In genomic region chr18:76709659-76710645, GRCh38 we compare ENCODE assay signal across 9 cellular contexts.
A peak's percentile ranks its signal among the peaks of the same experiment; 100 is the strongest.
DNase-seq lines count a peak whose midpoint lies in the region; ATAC-seq and TF ChIP-seq lines count a peak whose summit lies in the region.
"Had no signal": no experiment of that assay in that cellular context is flagged by ENCODE, and none has a peak within 500 bp of the region (broad histone marks: within the 10 kb centered on the region; RNA-seq: fewer than 3 reads in every experiment).

No MANE protein-coding gene starts in this region.

- peak overlapping the region in 1 of 10 donors; percentile 34 for H3K27ac Mint-ChIP-seq in naive thymus-derived CD8-positive, alpha-beta T cell
- H3K27ac Mint-ChIP-seq: activated naive CD8-positive, alpha-beta T cell had no signal

- POLR2A ChIA-PET in naive thymus-derived CD8-positive, alpha-beta T cell (lab: Charles Lee): interaction anchor here (0.9 to 1.6 kb wide), 4 partner anchors 9 to 320 kb away, joined by 3 to 9 read pairs (median 4); no protein-coding TSS in a partner anchor

- peak; percentile 88 for TF ChIP-seq CTCF in OCI-LY1 (IDR thresholded peaks at IDR 0.05; ENCODE audit: low read length)

- H3K4me3 ChIP-seq in OCI-LY1 (ENCODE audit: low read depth, low read length, poor library complexity, severe bottlenecking) (no peak overlapping the region), subcutaneous abdominal adipose tissue (ENCODE audit: low read depth in 1 of 5, low read length in 5 of 5) (peak overlapping the region in 4 of 5 donors; percentile 37 to 59 (median 49))

- no peaks in the 10 kb centered on the region for H4K20me1 ChIP-seq in OCI-LY1 (ENCODE audit: insufficient read depth, low read length)

- peak; percentile 86 for DNase-seq in COR-L47 (lab: John Stamatoyannopoulos, UW)
- DNase-seq in HuH-7 (ENCODE audit: low spot score): peak; percentile 69
- peak; percentile 32 for DNase-seq in activated T-cell treated with anti-CD3 and anti-CD28 coated beads for 1 hour (ENCODE audit: low read depth)
- DNase-seq in erythroblast (lab: John Stamatoyannopoulos, UW): peak; percentile 73 to 84
- DNase-seq in naive thymus-derived CD8-positive, alpha-beta T cell: peak; percentile 29 to 73 (median 54)

- H3K4me2 ChIP-seq in OCI-LY1 (ENCODE audit: low read length): no peak overlapping the region

- no peaks in the 10 kb centered on the region for H3K36me3 Mint-ChIP-seq in naive thymus-derived CD8-positive, alpha-beta T cell
- H3K36me3 Mint-ChIP-seq: activated naive CD8-positive, alpha-beta T cell had no signal

- H2AFZ ChIP-seq in OCI-LY1 (ENCODE audit: low read length): no peak overlapping the region

- H3K27me3 Mint-ChIP-seq in naive thymus-derived CD8-positive, alpha-beta T cell: peaks cover 0 to 16% (median 2%) of the 10 kb centered on the region in 5 donors

- no peaks in the 10 kb centered on the region for H3K9me3 Mint-ChIP-seq in naive thymus-derived CD8-positive, alpha-beta T cell

- H3K4me3 Mint-ChIP-seq in naive thymus-derived CD8-positive, alpha-beta T cell: peak overlapping the region in 2 of 10 donors; percentile 6 to 13
- H3K4me3 Mint-ChIP-seq: activated naive CD8-positive, alpha-beta T cell had no signal

- no peaks in the 10 kb centered on the region for H3K9me2 ChIP-seq in OCI-LY1 (ENCODE audit: low read depth, low read length)

- peaks cover 3 to 7% (median 5%) of the 10 kb centered on the region in 4 donors for H3K4me1 Mint-ChIP-seq in naive thymus-derived CD8-positive, alpha-beta T cell

- H3K27me3 ChIP-seq in OCI-LY1 (ENCODE audit: insufficient read depth, low read length) (no peaks in the 10 kb centered on the region), subcutaneous abdominal adipose tissue (ENCODE audit: control insufficient read depth in 5 of 5, insufficient read depth in 4 of 5, low read length in 5 of 5) (no peaks in the 10 kb centered on the region)

- H3K79me2 ChIP-seq in OCI-LY1 (ENCODE audit: insufficient read depth, low read length): no peaks in the 10 kb centered on the region

- no peak for TF ChIP-seq POLR2A in erythroblast (IDR thresholded peaks at IDR 0.05; ENCODE audit: low read length)

- H3K9me3 ChIP-seq in OCI-LY1 (ENCODE audit: low read length) (no peaks in the 10 kb centered on the region), subcutaneous abdominal adipose tissue (ENCODE audit: control insufficient read depth in 5 of 5, low read length in 5 of 5) (no peaks in the 10 kb centered on the region)

- ATAC-seq in GM21390 (IDR thresholded peaks at IDR 0.05; ENCODE audit: unreplicated experiment): peak; percentile 92
- ATAC-seq in naive thymus-derived CD8-positive, alpha-beta T cell: peak; percentile 83 to 90

- H3F3A ChIP-seq in OCI-LY1 (ENCODE audit: insufficient read depth, low read length): no peaks in the 10 kb centered on the region

- no peaks in the 10 kb centered on the region for H3K4me1 ChIP-seq in OCI-LY1 (ENCODE audit: insufficient read depth, low read length, severe bottlenecking)
- peaks cover 2 to 5% (median 5%) of the 10 kb centered on the region in 5 donors for H3K4me1 ChIP-seq in subcutaneous abdominal adipose tissue (ENCODE audit: control insufficient read depth in 5 of 5, insufficient read depth in 5 of 5, low read length in 5 of 5)

- H3K27ac ChIP-seq in OCI-LY1 (ENCODE audit: low read depth, low read length, poor library complexity, severe bottlenecking): no peak overlapping the region
- H3K27ac ChIP-seq in subcutaneous abdominal adipose tissue (ENCODE audit: low read depth, low read length): no peak overlapping the region

- H3K36me3 ChIP-seq in OCI-LY1 (ENCODE audit: insufficient read depth, low read length): no peaks in the 10 kb centered on the region
- no peaks in the 10 kb centered on the region for H3K36me3 ChIP-seq in subcutaneous abdominal adipose tissue (ENCODE audit: control insufficient read depth in 5 of 5, insufficient read depth in 5 of 5, low read length in 5 of 5)

- H3K9ac ChIP-seq in OCI-LY1 (ENCODE audit: low read length) (no peak overlapping the region), subcutaneous abdominal adipose tissue (ENCODE audit: low read length in 5 of 5) (peak overlapping the region in 1 of 5 donors; percentile 27)

Comparison
In these comparisons a context has a peak if more than half of its experiments do, and no peak if none do; other contexts are left out.
1. DNase-seq: peak in every context shown above with its lines; median percentile 86 in COR-L47; 78 in erythroblast; 69 in HuH-7; 54 in naive thymus-derived CD8-positive, alpha-beta T cell; 32 in activated T-cell treated with anti-CD3 and anti-CD28 coated beads for 1 hour.